Comparison of ENCODE assay signal across 10 cellular contexts in genomic region chr17:29412780-29413565, GRCh38. TPM values are rescaled to one million over a fixed set of nuclear protein-coding genes. Genes with fewer than 3 reads are reported as not detected.
DNase-seq lines count a peak whose midpoint lies in the region; ATAC-seq and TF ChIP-seq lines count a peak whose summit lies in the region.
"Had no signal": no experiment of that assay in that cellular context is flagged by ENCODE, and none has a peak within 500 bp of the region (broad histone marks: within the 10 kb centered on the region; RNA-seq: fewer than 3 reads in every experiment).

No MANE protein-coding gene starts in this region.

- H3K27me3 Mint-ChIP-seq in WTC11 (ENCODE audit: low read depth) = no peaks in the 10 kb centered on the region

- POLR2A ChIA-PET in AG04450 (lab: Yijun Ruan, JAX) = interaction anchor here (0.7 to 0.9 kb wide), 3 partner anchors 22 to 39 kb away, joined by 3 to 12 read pairs (median 3); no protein-coding TSS in a partner anchor
- POLR2A ChIA-PET in WTC11 (lab: Charles Lee) = no interaction called here

- no peak overlapping the region for H2AFZ ChIP-seq in GM23248

- no peak overlapping the region for H3K4me3 ChIP-seq in AG04450 (ENCODE audit: low read depth, low read length)
- peak overlapping the region; percentile 11; the same call in 1 of the 2 replicates for H3K4me3 ChIP-seq in GM23248
- no peak overlapping the region for H3K4me3 ChIP-seq in esophagus muscularis mucosa

- peak overlapping the region; percentile 51 for H3K4me2 ChIP-seq in GM23248 (ENCODE audit: unreplicated experiment)

- no peak for TF ChIP-seq EP300 in esophagus muscularis mucosa (IDR thresholded peaks at IDR 0.05)

- intact Hi-C loops in esophagus muscularis mucosa (cut with DNase I) = no loop called here

- peaks cover 45% of the 10 kb centered on the region for H3F3A ChIP-seq in GM23248 (ENCODE audit: insufficient read depth)

- no peak overlapping the region for H3K4me3 Mint-ChIP-seq in WTC11

- H3K27ac ChIP-seq in AG04450 (ENCODE audit: low read depth, low read length) = no peak overlapping the region
- H3K27ac ChIP-seq in GM23248 = peak overlapping the region; percentile 59
- peak overlapping the region in 1 of 4 donors; percentile 39 for H3K27ac ChIP-seq in esophagus muscularis mucosa (replicated peaks in 1 of 4)
- H3K27ac ChIP-seq in substantia nigra (ENCODE audit: low read depth, low read length, poor library complexity, severe bottlenecking) = no peak overlapping the region

- CTCF ChIA-PET in AG04450 (lab: Charles Lee) = interaction anchor here (1.6 kb wide), 1 partner anchor 43 kb away, joined by 9 read pairs; no protein-coding TSS in a partner anchor
- CTCF ChIA-PET in WTC11 (lab: Charles Lee) = interaction anchor here (0.6 kb wide), 1 partner anchor 43 kb away, joined by 3 read pairs; no protein-coding TSS in a partner anchor

- H3K4me1 ChIP-seq in GM23248 (ENCODE audit: insufficient read depth) (peaks cover 29% of the 10 kb centered on the region), esophagus muscularis mucosa (peaks cover 20 to 39% (median 37%) of the 10 kb centered on the region in 4 donors)

- H3K79me2 ChIP-seq in GM23248 (ENCODE audit: insufficient read depth) = peaks cover 95% of the 10 kb centered on the region

- peak overlapping the region; percentile 11; the same call in 1 of the 2 replicates for H3K9ac ChIP-seq in GM23248

- H4K20me1 ChIP-seq in GM23248 (ENCODE audit: insufficient read depth) = peaks cover 32% of the 10 kb centered on the region

- no peaks in the 10 kb centered on the region for H3K9me2 ChIP-seq in GM23248 (ENCODE audit: insufficient read depth)

- H3K27me3 ChIP-seq in AG04450 (ENCODE audit: control insufficient read depth, insufficient read depth, low read length) = no peaks in the 10 kb centered on the region
- no peaks in the 10 kb centered on the region for H3K27me3 ChIP-seq in GM23248 (replicated peaks; ENCODE audit: insufficient read depth)
- no peaks in the 10 kb centered on the region for H3K27me3 ChIP-seq in esophagus muscularis mucosa

- H3K9me3 ChIP-seq in AG04450 (ENCODE audit: control insufficient read depth, insufficient read depth, low read length) (peaks cover 2% of the 10 kb centered on the region; the same call in 1 of the 2 replicates), GM23248 (ENCODE audit: low read depth) (no peaks in the 10 kb centered on the region), esophagus muscularis mucosa (no peaks in the 10 kb centered on the region)

- H3K36me3 ChIP-seq in GM23248 (ENCODE audit: low read depth) (no peaks in the 10 kb centered on the region), esophagus muscularis mucosa (peaks cover 0 to 5% (median 0%) of the 10 kb centered on the region in 4 donors)

- H3K4me1 Mint-ChIP-seq in WTC11 = peaks cover 12% of the 10 kb centered on the region

- WGBS in GM23248 (ENCODE audit: low coverage in 1 of 2, low lambda C conversion rate in 2 of 2, missing lambda C conversion rate in 2 of 2), 2 experiments = 21 to 24% methylated on average over 7 of the region's 7 CpGs
- 69% methylated on average over 7 of the region's 7 CpGs for WGBS in esophagus muscularis mucosa

- no peaks in the 10 kb centered on the region; the same call in 1 of the 2 replicates for H3K36me3 Mint-ChIP-seq in WTC11

- peak overlapping the region; percentile 34; the same call in 1 of the 2 replicates for H3K27ac Mint-ChIP-seq in WTC11

- TF ChIP-seq POLR2A in esophagus muscularis mucosa (IDR thresholded peaks at IDR 0.05; ENCODE audit: low read depth) = no peak

- ATAC-seq in WTC11 = no peak
- ATAC-seq in GM18498 (IDR thresholded peaks at IDR 0.05; ENCODE audit: unreplicated experiment) = no peak

- in situ Hi-C loops in GM23248 (cut with MboI) = no loop called here

- TF ChIP-seq CTCF in AG04450 (IDR thresholded peaks at IDR 0.05; ENCODE audit: low read depth, low read length) (no peak), WTC11 (IDR thresholded peaks at IDR 0.05) (no peak), esophagus muscularis mucosa (IDR thresholded peaks at IDR 0.05) (no peak)

- peak; percentile 6 for DNase-seq in AG04450 (ENCODE audit: low read depth, low spot score)
- DNase-seq in GM23248 = peak; percentile 86
- no peak for DNase-seq in WTC11 (ENCODE audit: low spot score)
- DNase-seq in glomerular visceral epithelial cell (ENCODE audit: extremely low spot score) = peak; percentile 7
- no peak for DNase-seq in esophagus muscularis mucosa (ENCODE audit: extremely low spot score)
- DNase-seq in NCI-H2227 treated with DMSO at 0.1 percent for 48 hours (lab: John Stamatoyannopoulos, UW) = no peak
- no peak for DNase-seq in substantia nigra (lab: John Stamatoyannopoulos, UW)
- DNase-seq: anterior cingulate cortex, NCI-H146 had no signal

- no peaks in the 10 kb centered on the region for H3K9me3 Mint-ChIP-seq in WTC11

TF ChIP-seq in WTC11, 78 proteins besides CTCF, POLR2A, EP300 and RAD21 (continues in another document):
- TF ChIP-seq RELA (CRISPR knock-in tag; IDR thresholded peaks at IDR 0.05; ENCODE audit: borderline replicate concordance) = no peak
- TF ChIP-seq USF2 (CRISPR knock-in tag; IDR thresholded peaks at IDR 0.05) = no peak
- no peak for TF ChIP-seq NR3C1 (CRISPR knock-in tag; conservative IDR thresholded peaks at IDR 0.05; ENCODE audit: low read depth)
- TF ChIP-seq ZNF512 (CRISPR knock-in tag; IDR thresholded peaks at IDR 0.05; ENCODE audit: borderline replicate concordance) = no peak
- TF ChIP-seq OVOL2 (CRISPR knock-in tag; IDR thresholded peaks at IDR 0.05; ENCODE audit: borderline replicate concordance) = no peak
- TF ChIP-seq MLX (CRISPR knock-in tag; IDR thresholded peaks at IDR 0.05) = no peak
- TF ChIP-seq TP53 (CRISPR knock-in tag; IDR thresholded peaks at IDR 0.05) = no peak
- no peak for TF ChIP-seq JUN (CRISPR knock-in tag; IDR thresholded peaks at IDR 0.05)
- no peak for TF ChIP-seq CREB1 (CRISPR knock-in tag; IDR thresholded peaks at IDR 0.05)
- TF ChIP-seq TEAD1 (CRISPR knock-in tag; IDR thresholded peaks at IDR 0.05) = no peak
- no peak for TF ChIP-seq PREB (CRISPR knock-in tag; IDR thresholded peaks at IDR 0.05; ENCODE audit: borderline replicate concordance)

RNA-seq across cellular contexts. Expression of gene TAOK1, which starts 22.8 kb away (rescaled TPM):
- polyA plus RNA-seq in AG04450 (2011; rRNA removed) = 27.6 and 34.2 TPM in 2 replicates
- 52.9 and 72.0 TPM in 2 replicates for polyA minus RNA-seq in AG04450 (2011; rRNA and poly(A)+ RNA removed)
- 48.4 and 49.9 TPM in 2 replicates for total RNA-seq in GM23248 (2014; rRNA removed; shearing (Covaris generic))
- polyA plus RNA-seq in GM23248 (2016; fragmentation: Nextera tagmentation; extraction: Ambion mirVana) = 7.1 and 7.6 TPM in 2 replicates
- total RNA-seq in WTC11 (2021) = 86.4 to 87.1 TPM (median 86.5 TPM) in 3 replicates
- total RNA-seq in esophagus muscularis mucosa = 10 to 100 TPM; 48.7 to 73.1 (median 58.9) TPM

Comparison
In these comparisons a context has a peak if more than half of its experiments do, and no peak if none do; other contexts are left out.
1. DNase-seq: peak in AG04450 (single experiment), GM23248 (single experiment) and glomerular visceral epithelial cell (single experiment); none in WTC11 (single experiment), esophagus muscularis mucosa (single experiment), NCI-H2227 treated with DMSO at 0.1 percent for 48 hours (single experiment) and substantia nigra (0 of 49).